Comparison of ENCODE assay signal across 1 cellular context in the genomic region with DNA sequence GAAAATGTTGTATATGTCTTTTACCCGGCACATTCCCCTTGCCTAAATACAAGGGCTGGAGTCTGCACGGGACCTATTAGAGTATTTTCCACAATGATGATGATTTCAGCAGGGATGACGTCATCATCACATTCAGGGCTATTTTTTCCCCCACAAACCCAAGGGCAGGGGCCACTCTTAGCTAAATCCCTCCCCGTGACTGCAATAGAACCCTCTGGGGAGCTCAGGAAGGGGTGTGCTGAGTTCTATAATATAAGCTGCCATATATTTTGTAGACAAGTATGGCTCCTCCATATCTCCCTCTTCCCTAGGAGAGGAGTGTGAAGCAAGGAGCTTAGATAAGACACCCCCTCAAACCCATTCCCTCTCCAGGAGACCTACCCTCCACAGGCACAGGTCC.
TF ChIP-seq lines count a peak whose summit lies in the region.

No MANE protein-coding gene starts in this region.

TF ChIP-seq in HEK293, 187 proteins besides CTCF, POLR2A, EP300 and RAD21 (continued from another document and continues in another):
- TF ChIP-seq, protein P1, sequence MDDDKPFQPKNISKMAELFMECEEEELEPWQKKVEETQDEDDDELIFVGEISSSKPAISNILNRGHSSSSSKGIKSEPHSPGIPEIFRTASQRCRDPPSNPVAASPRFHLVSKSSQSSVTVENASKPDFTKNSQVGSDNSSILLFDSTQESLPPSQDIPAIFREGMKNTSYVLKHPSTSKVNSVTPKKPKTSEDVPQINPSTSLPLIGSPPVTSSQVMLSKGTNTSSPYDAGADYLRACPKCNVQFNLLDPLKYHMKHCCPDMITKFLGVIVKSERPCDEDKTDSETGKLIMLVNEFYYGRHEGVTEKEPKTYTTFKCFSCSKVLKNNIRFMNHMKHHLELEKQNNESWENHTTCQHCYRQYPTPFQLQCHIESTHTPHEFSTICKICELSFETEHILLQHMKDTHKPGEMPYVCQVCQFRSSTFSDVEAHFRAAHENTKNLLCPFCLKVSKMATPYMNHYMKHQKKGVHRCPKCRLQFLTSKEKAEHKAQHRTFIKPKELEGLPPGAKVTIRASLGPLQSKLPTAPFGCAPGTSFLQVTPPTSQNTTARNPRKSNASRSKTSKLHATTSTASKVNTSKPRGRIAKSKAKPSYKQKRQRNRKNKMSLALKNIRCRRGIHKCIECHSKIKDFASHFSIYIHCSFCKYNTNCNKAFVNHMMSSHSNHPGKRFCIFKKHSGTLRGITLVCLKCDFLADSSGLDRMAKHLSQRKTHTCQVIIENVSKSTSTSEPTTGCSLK (tag by site-specific recombination; IDR thresholded peaks at IDR 0.05): no peak
- no peak for TF ChIP-seq ZNF394 (tag by site-specific recombination; IDR thresholded peaks at IDR 0.05; ENCODE audit: borderline replicate concordance)
- TF ChIP-seq ZNF266 (tag by site-specific recombination; IDR thresholded peaks at IDR 0.05; ENCODE audit: low read depth): no peak
- no peak for TF ChIP-seq REPIN1 (tag by site-specific recombination; IDR thresholded peaks at IDR 0.05; ENCODE audit: low read depth)
- no peak for TF ChIP-seq ZXDB (tag by site-specific recombination; IDR thresholded peaks at IDR 0.05)
- no peak for TF ChIP-seq HOXA7 (CRISPR knock-in tag; IDR thresholded peaks at IDR 0.05; ENCODE audit: borderline replicate concordance)
- no peak for TF ChIP-seq ZNF2 (tag by site-specific recombination; IDR thresholded peaks at IDR 0.05)
- no peak for TF ChIP-seq SP3 (tag by site-specific recombination; IDR thresholded peaks at IDR 0.05)
- TF ChIP-seq ZBTB1 (tag by site-specific recombination; IDR thresholded peaks at IDR 0.05): no peak
- TF ChIP-seq ZNF660 (tag by site-specific recombination; IDR thresholded peaks at IDR 0.05): no peak
- TF ChIP-seq ZNF629 (tag by site-specific recombination; IDR thresholded peaks at IDR 0.05): peak; percentile 85
- no peak for TF ChIP-seq ZNF701 (tag by site-specific recombination; IDR thresholded peaks at IDR 0.05)
- TF ChIP-seq, protein P2, sequence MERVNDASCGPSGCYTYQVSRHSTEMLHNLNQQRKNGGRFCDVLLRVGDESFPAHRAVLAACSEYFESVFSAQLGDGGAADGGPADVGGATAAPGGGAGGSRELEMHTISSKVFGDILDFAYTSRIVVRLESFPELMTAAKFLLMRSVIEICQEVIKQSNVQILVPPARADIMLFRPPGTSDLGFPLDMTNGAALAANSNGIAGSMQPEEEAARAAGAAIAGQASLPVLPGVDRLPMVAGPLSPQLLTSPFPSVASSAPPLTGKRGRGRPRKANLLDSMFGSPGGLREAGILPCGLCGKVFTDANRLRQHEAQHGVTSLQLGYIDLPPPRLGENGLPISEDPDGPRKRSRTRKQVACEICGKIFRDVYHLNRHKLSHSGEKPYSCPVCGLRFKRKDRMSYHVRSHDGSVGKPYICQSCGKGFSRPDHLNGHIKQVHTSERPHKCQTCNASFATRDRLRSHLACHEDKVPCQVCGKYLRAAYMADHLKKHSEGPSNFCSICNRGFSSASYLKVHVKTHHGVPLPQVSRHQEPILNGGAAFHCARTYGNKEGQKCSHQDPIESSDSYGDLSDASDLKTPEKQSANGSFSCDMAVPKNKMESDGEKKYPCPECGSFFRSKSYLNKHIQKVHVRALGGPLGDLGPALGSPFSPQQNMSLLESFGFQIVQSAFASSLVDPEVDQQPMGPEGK (tag by site-specific recombination; IDR thresholded peaks at IDR 0.05): peak; percentile 57; the same call in 1 of the 2 replicates
- no peak for TF ChIP-seq ZNF623 (tag by site-specific recombination; IDR thresholded peaks at IDR 0.05)
- TF ChIP-seq GLI4 (tag by site-specific recombination; IDR thresholded peaks at IDR 0.05): no peak
- no peak for TF ChIP-seq ZNF610 (tag by site-specific recombination; IDR thresholded peaks at IDR 0.05; ENCODE audit: borderline replicate concordance)
- no peak for TF ChIP-seq KLF7 (tag by site-specific recombination; IDR thresholded peaks at IDR 0.05; ENCODE audit: borderline replicate concordance)
- no peak for TF ChIP-seq ZNF146 (tag by site-specific recombination; IDR thresholded peaks at IDR 0.05)
- no peak for TF ChIP-seq ZNF138 (tag by site-specific recombination; IDR thresholded peaks at IDR 0.05; ENCODE audit: borderline replicate concordance)
- TF ChIP-seq ZNF76 (tag by site-specific recombination; IDR thresholded peaks at IDR 0.05; ENCODE audit: borderline replicate concordance, low read depth): no peak
- TF ChIP-seq, protein P3, sequence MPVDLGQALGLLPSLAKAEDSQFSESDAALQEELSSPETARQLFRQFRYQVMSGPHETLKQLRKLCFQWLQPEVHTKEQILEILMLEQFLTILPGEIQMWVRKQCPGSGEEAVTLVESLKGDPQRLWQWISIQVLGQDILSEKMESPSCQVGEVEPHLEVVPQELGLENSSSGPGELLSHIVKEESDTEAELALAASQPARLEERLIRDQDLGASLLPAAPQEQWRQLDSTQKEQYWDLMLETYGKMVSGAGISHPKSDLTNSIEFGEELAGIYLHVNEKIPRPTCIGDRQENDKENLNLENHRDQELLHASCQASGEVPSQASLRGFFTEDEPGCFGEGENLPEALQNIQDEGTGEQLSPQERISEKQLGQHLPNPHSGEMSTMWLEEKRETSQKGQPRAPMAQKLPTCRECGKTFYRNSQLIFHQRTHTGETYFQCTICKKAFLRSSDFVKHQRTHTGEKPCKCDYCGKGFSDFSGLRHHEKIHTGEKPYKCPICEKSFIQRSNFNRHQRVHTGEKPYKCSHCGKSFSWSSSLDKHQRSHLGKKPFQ (tag by site-specific recombination; IDR thresholded peaks at IDR 0.05): no peak
- TF ChIP-seq ZNF48 (tag by site-specific recombination; IDR thresholded peaks at IDR 0.05): no peak
- TF ChIP-seq ZNF747 (tag by site-specific recombination; IDR thresholded peaks at IDR 0.05): no peak
- TF ChIP-seq ZNF155 (tag by site-specific recombination; IDR thresholded peaks at IDR 0.05): no peak
- TF ChIP-seq, protein P4, sequence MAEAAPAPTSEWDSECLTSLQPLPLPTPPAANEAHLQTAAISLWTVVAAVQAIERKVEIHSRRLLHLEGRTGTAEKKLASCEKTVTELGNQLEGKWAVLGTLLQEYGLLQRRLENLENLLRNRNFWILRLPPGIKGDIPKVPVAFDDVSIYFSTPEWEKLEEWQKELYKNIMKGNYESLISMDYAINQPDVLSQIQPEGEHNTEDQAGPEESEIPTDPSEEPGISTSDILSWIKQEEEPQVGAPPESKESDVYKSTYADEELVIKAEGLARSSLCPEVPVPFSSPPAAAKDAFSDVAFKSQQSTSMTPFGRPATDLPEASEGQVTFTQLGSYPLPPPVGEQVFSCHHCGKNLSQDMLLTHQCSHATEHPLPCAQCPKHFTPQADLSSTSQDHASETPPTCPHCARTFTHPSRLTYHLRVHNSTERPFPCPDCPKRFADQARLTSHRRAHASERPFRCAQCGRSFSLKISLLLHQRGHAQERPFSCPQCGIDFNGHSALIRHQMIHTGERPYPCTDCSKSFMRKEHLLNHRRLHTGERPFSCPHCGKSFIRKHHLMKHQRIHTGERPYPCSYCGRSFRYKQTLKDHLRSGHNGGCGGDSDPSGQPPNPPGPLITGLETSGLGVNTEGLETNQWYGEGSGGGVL (tag by site-specific recombination; IDR thresholded peaks at IDR 0.05): peak; percentile 89
- TF ChIP-seq, protein P5, sequence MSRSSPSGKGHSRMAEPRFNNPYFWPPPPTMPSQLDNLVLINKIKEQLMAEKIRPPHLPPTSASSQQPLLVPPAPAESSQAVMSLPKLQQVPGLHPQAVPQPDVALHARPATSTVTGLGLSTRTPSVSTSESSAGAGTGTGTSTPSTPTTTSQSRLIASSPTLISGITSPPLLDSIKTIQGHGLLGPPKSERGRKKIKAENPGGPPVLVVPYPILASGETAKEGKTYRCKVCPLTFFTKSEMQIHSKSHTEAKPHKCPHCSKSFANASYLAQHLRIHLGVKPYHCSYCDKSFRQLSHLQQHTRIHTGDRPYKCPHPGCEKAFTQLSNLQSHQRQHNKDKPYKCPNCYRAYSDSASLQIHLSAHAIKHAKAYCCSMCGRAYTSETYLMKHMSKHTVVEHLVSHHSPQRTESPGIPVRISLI (tag by site-specific recombination; IDR thresholded peaks at IDR 0.05): 0 out of 2 replicates have a peak, but pooled peaks have one; percentile 22
- TF ChIP-seq, protein P6, sequence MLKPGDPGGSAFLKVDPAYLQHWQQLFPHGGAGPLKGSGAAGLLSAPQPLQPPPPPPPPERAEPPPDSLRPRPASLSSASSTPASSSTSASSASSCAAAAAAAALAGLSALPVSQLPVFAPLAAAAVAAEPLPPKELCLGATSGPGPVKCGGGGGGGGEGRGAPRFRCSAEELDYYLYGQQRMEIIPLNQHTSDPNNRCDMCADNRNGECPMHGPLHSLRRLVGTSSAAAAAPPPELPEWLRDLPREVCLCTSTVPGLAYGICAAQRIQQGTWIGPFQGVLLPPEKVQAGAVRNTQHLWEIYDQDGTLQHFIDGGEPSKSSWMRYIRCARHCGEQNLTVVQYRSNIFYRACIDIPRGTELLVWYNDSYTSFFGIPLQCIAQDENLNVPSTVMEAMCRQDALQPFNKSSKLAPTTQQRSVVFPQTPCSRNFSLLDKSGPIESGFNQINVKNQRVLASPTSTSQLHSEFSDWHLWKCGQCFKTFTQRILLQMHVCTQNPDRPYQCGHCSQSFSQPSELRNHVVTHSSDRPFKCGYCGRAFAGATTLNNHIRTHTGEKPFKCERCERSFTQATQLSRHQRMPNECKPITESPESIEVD (tag by site-specific recombination; IDR thresholded peaks at IDR 0.05): no peak
- TF ChIP-seq ZNF324 (tag by site-specific recombination; IDR thresholded peaks at IDR 0.05): no peak
- TF ChIP-seq ZNF10 (tag by site-specific recombination; IDR thresholded peaks at IDR 0.05): no peak
- no peak for TF ChIP-seq ZNF521 (tag by site-specific recombination; IDR thresholded peaks at IDR 0.05)
- no peak for TF ChIP-seq ZNF776 (tag by site-specific recombination; IDR thresholded peaks at IDR 0.05; ENCODE audit: borderline replicate concordance)
- TF ChIP-seq, protein P7, sequence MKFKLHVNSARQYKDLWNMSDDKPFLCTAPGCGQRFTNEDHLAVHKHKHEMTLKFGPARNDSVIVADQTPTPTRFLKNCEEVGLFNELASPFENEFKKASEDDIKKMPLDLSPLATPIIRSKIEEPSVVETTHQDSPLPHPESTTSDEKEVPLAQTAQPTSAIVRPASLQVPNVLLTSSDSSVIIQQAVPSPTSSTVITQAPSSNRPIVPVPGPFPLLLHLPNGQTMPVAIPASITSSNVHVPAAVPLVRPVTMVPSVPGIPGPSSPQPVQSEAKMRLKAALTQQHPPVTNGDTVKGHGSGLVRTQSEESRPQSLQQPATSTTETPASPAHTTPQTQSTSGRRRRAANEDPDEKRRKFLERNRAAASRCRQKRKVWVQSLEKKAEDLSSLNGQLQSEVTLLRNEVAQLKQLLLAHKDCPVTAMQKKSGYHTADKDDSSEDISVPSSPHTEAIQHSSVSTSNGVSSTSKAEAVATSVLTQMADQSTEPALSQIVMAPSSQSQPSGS (tag by site-specific recombination; IDR thresholded peaks at IDR 0.05; ENCODE audit: low read depth): peak; percentile 93
- no peak; the same call in 1 of the 2 replicates for TF ChIP-seq ZNF335 (tag by site-specific recombination; conservative IDR thresholded peaks at IDR 0.05)
- TF ChIP-seq TCF7L2 (IDR thresholded peaks at IDR 0.05; ENCODE audit: borderline replicate concordance, low read depth, low read length): no peak
- TF ChIP-seq ZNF140 (tag by site-specific recombination; IDR thresholded peaks at IDR 0.05): no peak
- TF ChIP-seq ZNF211 (tag by site-specific recombination; IDR thresholded peaks at IDR 0.05; ENCODE audit: low read depth): no peak
- TF ChIP-seq, protein P8, sequence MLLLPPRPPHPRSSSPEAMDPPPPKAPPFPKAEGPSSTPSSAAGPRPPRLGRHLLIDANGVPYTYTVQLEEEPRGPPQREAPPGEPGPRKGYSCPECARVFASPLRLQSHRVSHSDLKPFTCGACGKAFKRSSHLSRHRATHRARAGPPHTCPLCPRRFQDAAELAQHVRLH (tag by site-specific recombination; IDR thresholded peaks at IDR 0.05): no peak
- TF ChIP-seq ZNF529 (tag by site-specific recombination; IDR thresholded peaks at IDR 0.05; ENCODE audit: insufficient replicate concordance): no peak
- no peak for TF ChIP-seq ZNF23 (tag by site-specific recombination; IDR thresholded peaks at IDR 0.05; ENCODE audit: borderline replicate concordance)
- no peak for TF ChIP-seq ZNF555 (tag by site-specific recombination; conservative IDR thresholded peaks at IDR 0.05)
- TF ChIP-seq, protein P9, sequence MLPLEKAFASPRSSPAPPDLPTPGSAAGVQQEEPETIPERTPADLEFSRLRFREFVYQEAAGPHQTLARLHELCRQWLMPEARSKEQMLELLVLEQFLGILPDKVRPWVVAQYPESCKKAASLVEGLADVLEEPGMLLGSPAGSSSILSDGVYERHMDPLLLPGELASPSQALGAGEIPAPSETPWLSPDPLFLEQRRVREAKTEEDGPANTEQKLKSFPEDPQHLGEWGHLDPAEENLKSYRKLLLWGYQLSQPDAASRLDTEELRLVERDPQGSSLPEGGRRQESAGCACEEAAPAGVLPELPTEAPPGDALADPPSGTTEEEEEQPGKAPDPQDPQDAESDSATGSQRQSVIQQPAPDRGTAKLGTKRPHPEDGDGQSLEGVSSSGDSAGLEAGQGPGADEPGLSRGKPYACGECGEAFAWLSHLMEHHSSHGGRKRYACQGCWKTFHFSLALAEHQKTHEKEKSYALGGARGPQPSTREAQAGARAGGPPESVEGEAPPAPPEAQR (tag by site-specific recombination; IDR thresholded peaks at IDR 0.05): no peak
- TF ChIP-seq, protein P10, sequence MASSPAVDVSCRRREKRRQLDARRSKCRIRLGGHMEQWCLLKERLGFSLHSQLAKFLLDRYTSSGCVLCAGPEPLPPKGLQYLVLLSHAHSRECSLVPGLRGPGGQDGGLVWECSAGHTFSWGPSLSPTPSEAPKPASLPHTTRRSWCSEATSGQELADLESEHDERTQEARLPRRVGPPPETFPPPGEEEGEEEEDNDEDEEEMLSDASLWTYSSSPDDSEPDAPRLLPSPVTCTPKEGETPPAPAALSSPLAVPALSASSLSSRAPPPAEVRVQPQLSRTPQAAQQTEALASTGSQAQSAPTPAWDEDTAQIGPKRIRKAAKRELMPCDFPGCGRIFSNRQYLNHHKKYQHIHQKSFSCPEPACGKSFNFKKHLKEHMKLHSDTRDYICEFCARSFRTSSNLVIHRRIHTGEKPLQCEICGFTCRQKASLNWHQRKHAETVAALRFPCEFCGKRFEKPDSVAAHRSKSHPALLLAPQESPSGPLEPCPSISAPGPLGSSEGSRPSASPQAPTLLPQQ (tag by site-specific recombination; IDR thresholded peaks at IDR 0.05): no peak
- TF ChIP-seq YY2 (tag by site-specific recombination; IDR thresholded peaks at IDR 0.05): no peak
- TF ChIP-seq, protein P11, sequence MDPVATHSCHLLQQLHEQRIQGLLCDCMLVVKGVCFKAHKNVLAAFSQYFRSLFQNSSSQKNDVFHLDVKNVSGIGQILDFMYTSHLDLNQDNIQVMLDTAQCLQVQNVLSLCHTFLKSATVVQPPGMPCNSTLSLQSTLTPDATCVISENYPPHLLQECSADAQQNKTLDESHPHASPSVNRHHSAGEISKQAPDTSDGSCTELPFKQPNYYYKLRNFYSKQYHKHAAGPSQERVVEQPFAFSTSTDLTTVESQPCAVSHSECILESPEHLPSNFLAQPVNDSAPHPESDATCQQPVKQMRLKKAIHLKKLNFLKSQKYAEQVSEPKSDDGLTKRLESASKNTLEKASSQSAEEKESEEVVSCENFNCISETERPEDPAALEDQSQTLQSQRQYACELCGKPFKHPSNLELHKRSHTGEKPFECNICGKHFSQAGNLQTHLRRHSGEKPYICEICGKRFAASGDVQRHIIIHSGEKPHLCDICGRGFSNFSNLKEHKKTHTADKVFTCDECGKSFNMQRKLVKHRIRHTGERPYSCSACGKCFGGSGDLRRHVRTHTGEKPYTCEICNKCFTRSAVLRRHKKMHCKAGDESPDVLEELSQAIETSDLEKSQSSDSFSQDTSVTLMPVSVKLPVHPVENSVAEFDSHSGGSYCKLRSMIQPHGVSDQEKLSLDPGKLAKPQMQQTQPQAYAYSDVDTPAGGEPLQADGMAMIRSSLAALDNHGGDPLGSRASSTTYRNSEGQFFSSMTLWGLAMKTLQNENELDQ (tag by site-specific recombination; IDR thresholded peaks at IDR 0.05; ENCODE audit: low read depth): no peak
